1 cellular context compared by ENCODE assay signal in the genomic region with DNA sequence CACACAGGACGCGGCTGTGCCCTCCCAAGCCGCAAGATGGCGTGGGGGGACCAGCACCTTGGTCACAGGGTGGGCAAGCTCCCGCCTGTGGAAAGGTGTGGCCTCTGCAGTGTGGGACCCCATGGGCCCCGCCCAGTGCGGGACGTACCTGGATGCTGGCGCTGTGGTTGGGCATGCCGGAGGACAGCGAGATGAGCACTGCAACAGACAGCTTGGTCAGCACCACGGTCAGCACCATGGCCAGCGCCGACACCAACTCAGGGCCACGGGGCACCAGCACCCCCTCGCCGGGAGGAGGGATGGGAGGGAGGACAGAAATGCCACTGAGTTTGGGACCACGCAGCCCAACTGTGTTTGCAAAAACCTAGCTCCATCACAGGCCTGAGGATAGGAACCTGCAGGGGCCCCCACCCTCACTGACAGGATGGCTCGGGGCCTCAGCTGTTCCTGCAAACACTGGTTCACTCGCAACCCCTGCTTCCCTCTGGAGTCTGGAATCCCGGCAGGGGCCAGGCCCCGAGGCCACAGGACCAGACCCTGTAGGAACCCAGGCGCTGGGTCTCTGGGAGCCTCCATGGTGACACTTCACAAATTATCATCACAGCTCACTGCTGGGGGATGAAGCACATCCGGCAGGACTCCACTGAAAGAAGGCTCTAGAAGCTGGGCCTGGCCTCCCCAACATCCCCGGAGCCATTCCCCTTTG.
TF ChIP-seq lines count a peak whose summit lies in the region.

No MANE protein-coding gene starts in this region.

TF ChIP-seq in WTC11, 78 proteins besides CTCF, POLR2A, EP300 and RAD21 (continued from another document and continues in another):
- TF ChIP-seq FOXK1 (CRISPR knock-in tag; IDR thresholded peaks at IDR 0.05) (peak; percentile 56; the same call in 1 of the 2 replicates), NFE2L1 (CRISPR knock-in tag; IDR thresholded peaks at IDR 0.05) (peak; percentile 88), CREM (CRISPR knock-in tag; IDR thresholded peaks at IDR 0.05) (no peak; the same call in 1 of the 2 replicates), JAZF1 (CRISPR knock-in tag; IDR thresholded peaks at IDR 0.05) (no peak), ZNF138 (CRISPR knock-in tag; conservative IDR thresholded peaks at IDR 0.05) (no peak), MYBL2 (CRISPR knock-in tag; IDR thresholded peaks at IDR 0.05) (peak; percentile 44; the same call in 1 of the 2 replicates), RELA (CRISPR knock-in tag; IDR thresholded peaks at IDR 0.05; ENCODE audit: borderline replicate concordance) (peak; percentile 77; the same call in 1 of the 2 replicates), ESRRA (CRISPR knock-in tag; IDR thresholded peaks at IDR 0.05; ENCODE audit: borderline replicate concordance) (peak; percentile 61; the same call in 1 of the 2 replicates), GTF2I (CRISPR knock-in tag; conservative IDR thresholded peaks at IDR 0.05) (no peak), ZNF263 (CRISPR knock-in tag; IDR thresholded peaks at IDR 0.05; ENCODE audit: low read depth) (peak; percentile 74; the same call in 1 of the 2 replicates), EMX1 (CRISPR knock-in tag; IDR thresholded peaks at IDR 0.05) (no peak), TEAD4 (CRISPR knock-in tag; IDR thresholded peaks at IDR 0.05) (peak; percentile 61; the same call in 1 of the 2 replicates), ZNF396 (CRISPR knock-in tag; IDR thresholded peaks at IDR 0.05; ENCODE audit: borderline replicate concordance) (no peak), PRRX2 (CRISPR knock-in tag; IDR thresholded peaks at IDR 0.05) (no peak), OVOL2 (CRISPR knock-in tag; IDR thresholded peaks at IDR 0.05; ENCODE audit: borderline replicate concordance) (no peak), NFATC4 (CRISPR knock-in tag; IDR thresholded peaks at IDR 0.05) (no peak), GRHL2 (CRISPR knock-in tag; IDR thresholded peaks at IDR 0.05; ENCODE audit: insufficient replicate concordance, severe bottlenecking) (no peak), SMAD3 (CRISPR knock-in tag; IDR thresholded peaks at IDR 0.05; ENCODE audit: borderline replicate concordance) (0 out of 2 replicates have a peak, but pooled peaks have one; percentile 50), IRF2 (CRISPR knock-in tag; IDR thresholded peaks at IDR 0.05; ENCODE audit: borderline replicate concordance, low read depth) (no peak; the same call in 1 of the 2 replicates), JUN (CRISPR knock-in tag; IDR thresholded peaks at IDR 0.05) (0 out of 2 replicates have a peak, but pooled peaks have one; percentile 32), SP1 (CRISPR knock-in tag; conservative IDR thresholded peaks at IDR 0.05) (0 out of 2 replicates have a peak, but pooled peaks have one; percentile 31)
- TF ChIP-seq, protein P1, sequence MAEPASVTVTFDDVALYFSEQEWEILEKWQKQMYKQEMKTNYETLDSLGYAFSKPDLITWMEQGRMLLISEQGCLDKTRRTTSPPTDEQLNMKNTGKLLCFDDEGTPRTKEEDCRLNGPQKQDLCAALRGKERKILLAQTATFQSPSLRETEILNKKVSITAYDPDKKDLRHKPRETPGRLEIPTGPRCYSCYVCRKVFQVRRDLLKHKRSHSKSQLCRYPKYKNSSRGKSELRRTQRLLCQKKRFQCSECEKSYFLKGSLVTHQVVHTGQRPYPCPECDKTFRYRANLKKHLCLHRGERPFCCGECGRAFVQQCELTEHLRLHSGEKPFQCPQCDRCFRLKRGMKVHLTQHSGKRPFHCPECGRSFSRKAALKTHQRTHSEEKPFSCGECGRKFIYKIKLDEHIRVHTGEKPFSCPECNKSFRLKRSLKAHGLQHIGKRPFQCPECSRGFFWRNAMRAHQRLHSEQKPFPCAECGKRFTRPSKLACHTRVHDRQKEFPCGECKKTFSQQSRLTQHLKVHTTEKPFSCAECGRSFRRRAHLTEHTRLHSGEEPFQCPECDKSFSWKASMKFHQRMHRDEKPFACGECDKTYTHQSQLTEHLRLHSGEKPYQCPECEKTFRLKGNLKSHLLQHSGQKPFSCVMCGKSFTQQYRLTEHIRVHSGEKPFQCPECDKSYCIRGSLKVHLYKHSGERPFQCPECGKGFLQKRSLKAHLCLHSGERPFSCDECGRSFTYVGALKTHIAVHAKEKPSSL (CRISPR knock-in tag; conservative IDR thresholded peaks at IDR 0.05) = no peak
- TF ChIP-seq, protein P2, sequence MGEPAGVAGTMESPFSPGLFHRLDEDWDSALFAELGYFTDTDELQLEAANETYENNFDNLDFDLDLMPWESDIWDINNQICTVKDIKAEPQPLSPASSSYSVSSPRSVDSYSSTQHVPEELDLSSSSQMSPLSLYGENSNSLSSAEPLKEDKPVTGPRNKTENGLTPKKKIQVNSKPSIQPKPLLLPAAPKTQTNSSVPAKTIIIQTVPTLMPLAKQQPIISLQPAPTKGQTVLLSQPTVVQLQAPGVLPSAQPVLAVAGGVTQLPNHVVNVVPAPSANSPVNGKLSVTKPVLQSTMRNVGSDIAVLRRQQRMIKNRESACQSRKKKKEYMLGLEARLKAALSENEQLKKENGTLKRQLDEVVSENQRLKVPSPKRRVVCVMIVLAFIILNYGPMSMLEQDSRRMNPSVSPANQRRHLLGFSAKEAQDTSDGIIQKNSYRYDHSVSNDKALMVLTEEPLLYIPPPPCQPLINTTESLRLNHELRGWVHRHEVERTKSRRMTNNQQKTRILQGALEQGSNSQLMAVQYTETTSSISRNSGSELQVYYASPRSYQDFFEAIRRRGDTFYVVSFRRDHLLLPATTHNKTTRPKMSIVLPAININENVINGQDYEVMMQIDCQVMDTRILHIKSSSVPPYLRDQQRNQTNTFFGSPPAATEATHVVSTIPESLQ (CRISPR knock-in tag; IDR thresholded peaks at IDR 0.05) = no peak
- TF ChIP-seq, protein P3, sequence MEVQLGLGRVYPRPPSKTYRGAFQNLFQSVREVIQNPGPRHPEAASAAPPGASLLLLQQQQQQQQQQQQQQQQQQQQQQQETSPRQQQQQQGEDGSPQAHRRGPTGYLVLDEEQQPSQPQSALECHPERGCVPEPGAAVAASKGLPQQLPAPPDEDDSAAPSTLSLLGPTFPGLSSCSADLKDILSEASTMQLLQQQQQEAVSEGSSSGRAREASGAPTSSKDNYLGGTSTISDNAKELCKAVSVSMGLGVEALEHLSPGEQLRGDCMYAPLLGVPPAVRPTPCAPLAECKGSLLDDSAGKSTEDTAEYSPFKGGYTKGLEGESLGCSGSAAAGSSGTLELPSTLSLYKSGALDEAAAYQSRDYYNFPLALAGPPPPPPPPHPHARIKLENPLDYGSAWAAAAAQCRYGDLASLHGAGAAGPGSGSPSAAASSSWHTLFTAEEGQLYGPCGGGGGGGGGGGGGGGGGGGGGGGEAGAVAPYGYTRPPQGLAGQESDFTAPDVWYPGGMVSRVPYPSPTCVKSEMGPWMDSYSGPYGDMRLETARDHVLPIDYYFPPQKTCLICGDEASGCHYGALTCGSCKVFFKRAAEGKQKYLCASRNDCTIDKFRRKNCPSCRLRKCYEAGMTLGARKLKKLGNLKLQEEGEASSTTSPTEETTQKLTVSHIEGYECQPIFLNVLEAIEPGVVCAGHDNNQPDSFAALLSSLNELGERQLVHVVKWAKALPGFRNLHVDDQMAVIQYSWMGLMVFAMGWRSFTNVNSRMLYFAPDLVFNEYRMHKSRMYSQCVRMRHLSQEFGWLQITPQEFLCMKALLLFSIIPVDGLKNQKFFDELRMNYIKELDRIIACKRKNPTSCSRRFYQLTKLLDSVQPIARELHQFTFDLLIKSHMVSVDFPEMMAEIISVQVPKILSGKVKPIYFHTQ (CRISPR knock-in tag; IDR thresholded peaks at IDR 0.05) = no peak
- TF ChIP-seq, protein P4, sequence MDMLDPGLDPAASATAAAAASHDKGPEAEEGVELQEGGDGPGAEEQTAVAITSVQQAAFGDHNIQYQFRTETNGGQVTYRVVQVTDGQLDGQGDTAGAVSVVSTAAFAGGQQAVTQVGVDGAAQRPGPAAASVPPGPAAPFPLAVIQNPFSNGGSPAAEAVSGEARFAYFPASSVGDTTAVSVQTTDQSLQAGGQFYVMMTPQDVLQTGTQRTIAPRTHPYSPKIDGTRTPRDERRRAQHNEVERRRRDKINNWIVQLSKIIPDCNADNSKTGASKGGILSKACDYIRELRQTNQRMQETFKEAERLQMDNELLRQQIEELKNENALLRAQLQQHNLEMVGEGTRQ (CRISPR knock-in tag; IDR thresholded peaks at IDR 0.05) = no peak
- TF ChIP-seq, protein P5, sequence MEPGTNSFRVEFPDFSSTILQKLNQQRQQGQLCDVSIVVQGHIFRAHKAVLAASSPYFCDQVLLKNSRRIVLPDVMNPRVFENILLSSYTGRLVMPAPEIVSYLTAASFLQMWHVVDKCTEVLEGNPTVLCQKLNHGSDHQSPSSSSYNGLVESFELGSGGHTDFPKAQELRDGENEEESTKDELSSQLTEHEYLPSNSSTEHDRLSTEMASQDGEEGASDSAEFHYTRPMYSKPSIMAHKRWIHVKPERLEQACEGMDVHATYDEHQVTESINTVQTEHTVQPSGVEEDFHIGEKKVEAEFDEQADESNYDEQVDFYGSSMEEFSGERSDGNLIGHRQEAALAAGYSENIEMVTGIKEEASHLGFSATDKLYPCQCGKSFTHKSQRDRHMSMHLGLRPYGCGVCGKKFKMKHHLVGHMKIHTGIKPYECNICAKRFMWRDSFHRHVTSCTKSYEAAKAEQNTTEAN (CRISPR knock-in tag; IDR thresholded peaks at IDR 0.05) = no peak
- TF ChIP-seq, protein P6, sequence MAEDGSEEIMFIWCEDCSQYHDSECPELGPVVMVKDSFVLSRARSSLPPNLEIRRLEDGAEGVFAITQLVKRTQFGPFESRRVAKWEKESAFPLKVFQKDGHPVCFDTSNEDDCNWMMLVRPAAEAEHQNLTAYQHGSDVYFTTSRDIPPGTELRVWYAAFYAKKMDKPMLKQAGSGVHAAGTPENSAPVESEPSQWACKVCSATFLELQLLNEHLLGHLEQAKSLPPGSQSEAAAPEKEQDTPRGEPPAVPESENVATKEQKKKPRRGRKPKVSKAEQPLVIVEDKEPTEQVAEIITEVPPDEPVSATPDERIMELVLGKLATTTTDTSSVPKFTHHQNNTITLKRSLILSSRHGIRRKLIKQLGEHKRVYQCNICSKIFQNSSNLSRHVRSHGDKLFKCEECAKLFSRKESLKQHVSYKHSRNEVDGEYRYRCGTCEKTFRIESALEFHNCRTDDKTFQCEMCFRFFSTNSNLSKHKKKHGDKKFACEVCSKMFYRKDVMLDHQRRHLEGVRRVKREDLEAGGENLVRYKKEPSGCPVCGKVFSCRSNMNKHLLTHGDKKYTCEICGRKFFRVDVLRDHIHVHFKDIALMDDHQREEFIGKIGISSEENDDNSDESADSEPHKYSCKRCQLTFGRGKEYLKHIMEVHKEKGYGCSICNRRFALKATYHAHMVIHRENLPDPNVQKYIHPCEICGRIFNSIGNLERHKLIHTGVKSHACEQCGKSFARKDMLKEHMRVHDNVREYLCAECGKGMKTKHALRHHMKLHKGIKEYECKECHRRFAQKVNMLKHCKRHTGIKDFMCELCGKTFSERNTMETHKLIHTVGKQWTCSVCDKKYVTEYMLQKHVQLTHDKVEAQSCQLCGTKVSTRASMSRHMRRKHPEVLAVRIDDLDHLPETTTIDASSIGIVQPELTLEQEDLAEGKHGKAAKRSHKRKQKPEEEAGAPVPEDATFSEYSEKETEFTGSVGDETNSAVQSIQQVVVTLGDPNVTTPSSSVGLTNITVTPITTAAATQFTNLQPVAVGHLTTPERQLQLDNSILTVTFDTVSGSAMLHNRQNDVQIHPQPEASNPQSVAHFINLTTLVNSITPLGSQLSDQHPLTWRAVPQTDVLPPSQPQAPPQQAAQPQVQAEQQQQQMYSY (CRISPR knock-in tag; IDR thresholded peaks at IDR 0.05) = no peak
- TF ChIP-seq, protein P7, sequence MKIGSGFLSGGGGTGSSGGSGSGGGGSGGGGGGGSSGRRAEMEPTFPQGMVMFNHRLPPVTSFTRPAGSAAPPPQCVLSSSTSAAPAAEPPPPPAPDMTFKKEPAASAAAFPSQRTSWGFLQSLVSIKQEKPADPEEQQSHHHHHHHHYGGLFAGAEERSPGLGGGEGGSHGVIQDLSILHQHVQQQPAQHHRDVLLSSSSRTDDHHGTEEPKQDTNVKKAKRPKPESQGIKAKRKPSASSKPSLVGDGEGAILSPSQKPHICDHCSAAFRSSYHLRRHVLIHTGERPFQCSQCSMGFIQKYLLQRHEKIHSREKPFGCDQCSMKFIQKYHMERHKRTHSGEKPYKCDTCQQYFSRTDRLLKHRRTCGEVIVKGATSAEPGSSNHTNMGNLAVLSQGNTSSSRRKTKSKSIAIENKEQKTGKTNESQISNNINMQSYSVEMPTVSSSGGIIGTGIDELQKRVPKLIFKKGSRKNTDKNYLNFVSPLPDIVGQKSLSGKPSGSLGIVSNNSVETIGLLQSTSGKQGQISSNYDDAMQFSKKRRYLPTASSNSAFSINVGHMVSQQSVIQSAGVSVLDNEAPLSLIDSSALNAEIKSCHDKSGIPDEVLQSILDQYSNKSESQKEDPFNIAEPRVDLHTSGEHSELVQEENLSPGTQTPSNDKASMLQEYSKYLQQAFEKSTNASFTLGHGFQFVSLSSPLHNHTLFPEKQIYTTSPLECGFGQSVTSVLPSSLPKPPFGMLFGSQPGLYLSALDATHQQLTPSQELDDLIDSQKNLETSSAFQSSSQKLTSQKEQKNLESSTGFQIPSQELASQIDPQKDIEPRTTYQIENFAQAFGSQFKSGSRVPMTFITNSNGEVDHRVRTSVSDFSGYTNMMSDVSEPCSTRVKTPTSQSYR (CRISPR knock-in tag; IDR thresholded peaks at IDR 0.05) = no peak
- TF ChIP-seq, protein P8, sequence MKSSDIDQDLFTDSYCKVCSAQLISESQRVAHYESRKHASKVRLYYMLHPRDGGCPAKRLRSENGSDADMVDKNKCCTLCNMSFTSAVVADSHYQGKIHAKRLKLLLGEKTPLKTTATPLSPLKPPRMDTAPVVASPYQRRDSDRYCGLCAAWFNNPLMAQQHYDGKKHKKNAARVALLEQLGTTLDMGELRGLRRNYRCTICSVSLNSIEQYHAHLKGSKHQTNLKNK (CRISPR knock-in tag; IDR thresholded peaks at IDR 0.05) = no peak
- TF ChIP-seq, protein P9, sequence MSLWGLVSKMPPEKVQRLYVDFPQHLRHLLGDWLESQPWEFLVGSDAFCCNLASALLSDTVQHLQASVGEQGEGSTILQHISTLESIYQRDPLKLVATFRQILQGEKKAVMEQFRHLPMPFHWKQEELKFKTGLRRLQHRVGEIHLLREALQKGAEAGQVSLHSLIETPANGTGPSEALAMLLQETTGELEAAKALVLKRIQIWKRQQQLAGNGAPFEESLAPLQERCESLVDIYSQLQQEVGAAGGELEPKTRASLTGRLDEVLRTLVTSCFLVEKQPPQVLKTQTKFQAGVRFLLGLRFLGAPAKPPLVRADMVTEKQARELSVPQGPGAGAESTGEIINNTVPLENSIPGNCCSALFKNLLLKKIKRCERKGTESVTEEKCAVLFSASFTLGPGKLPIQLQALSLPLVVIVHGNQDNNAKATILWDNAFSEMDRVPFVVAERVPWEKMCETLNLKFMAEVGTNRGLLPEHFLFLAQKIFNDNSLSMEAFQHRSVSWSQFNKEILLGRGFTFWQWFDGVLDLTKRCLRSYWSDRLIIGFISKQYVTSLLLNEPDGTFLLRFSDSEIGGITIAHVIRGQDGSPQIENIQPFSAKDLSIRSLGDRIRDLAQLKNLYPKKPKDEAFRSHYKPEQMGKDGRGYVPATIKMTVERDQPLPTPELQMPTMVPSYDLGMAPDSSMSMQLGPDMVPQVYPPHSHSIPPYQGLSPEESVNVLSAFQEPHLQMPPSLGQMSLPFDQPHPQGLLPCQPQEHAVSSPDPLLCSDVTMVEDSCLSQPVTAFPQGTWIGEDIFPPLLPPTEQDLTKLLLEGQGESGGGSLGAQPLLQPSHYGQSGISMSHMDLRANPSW (CRISPR knock-in tag; conservative IDR thresholded peaks at IDR 0.05; ENCODE audit: low read depth) = no peak
- TF ChIP-seq, protein P10, sequence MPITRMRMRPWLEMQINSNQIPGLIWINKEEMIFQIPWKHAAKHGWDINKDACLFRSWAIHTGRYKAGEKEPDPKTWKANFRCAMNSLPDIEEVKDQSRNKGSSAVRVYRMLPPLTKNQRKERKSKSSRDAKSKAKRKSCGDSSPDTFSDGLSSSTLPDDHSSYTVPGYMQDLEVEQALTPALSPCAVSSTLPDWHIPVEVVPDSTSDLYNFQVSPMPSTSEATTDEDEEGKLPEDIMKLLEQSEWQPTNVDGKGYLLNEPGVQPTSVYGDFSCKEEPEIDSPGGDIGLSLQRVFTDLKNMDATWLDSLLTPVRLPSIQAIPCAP (CRISPR knock-in tag; IDR thresholded peaks at IDR 0.05) = no peak; the same call in 1 of the 2 replicates
